Comparison of ENCODE assay signal across 36 cellular contexts in genomic region chr14:24356208-24356607, GRCh38. TPM values are rescaled to one million over a fixed set of nuclear protein-coding genes. Genes with fewer than 3 reads are reported as not detected.
A peak's percentile ranks its signal among the peaks of the same experiment; 100 is the strongest.
DNase-seq lines count a peak whose midpoint lies in the region; ATAC-seq, FAIRE-seq and TF ChIP-seq lines count a peak whose summit lies in the region.
"Had no signal": no experiment of that assay in that cellular context is flagged by ENCODE, and none has a peak within 500 bp of the region (broad histone marks: within the 10 kb centered on the region; RNA-seq: fewer than 3 reads in every experiment).

No MANE protein-coding gene starts in this region.

- TF ChIP-seq RAD21 in HepG2 (CRISPR knock-in tag; IDR thresholded peaks at IDR 0.05) = no peak

- POLR2A ChIA-PET in HepG2 (lab: Yijun Ruan, JAX) = interaction anchor here (0.8 kb wide), 2 partner anchors 69 to 76 kb away, joined by 3 to 4 read pairs; no protein-coding TSS in a partner anchor

- peaks cover 10% of the 10 kb centered on the region for H3K4me1 ChIP-seq in HepG2 (ENCODE audit: insufficient read depth, low read length)
- peaks cover 0 to 4% (median 0%) of the 10 kb centered on the region in 4 donors for H3K4me1 ChIP-seq in right lobe of liver
- H3K4me1 ChIP-seq: BE2C, BLaER1 had no signal

- H3K27me3 ChIP-seq in HepG2 (ENCODE audit: control insufficient read depth in 1 of 2, insufficient read depth in 2 of 2, low read length in 2 of 2) (peaks cover 3 to 6% of the 10 kb centered on the region in 2 experiments; a peak in 2 of 5 replicates), right lobe of liver (no peaks in the 10 kb centered on the region)
- H3K27me3 ChIP-seq: BLaER1; BLaER1 treated with 17β-estradiol and CSF1 and Interleukin-3, amounts not matched to agents 10 nM and 100 nM had no signal

- no TSS peak for BruUV-seq in HepG2 (replicated peaks; lab: Mats Ljungman, UMichigan)

- WGBS in HepG2 (ENCODE audit: low lambda C conversion rate) = 40% methylated on average over 4 of the region's 4 CpGs
- WGBS in right lobe of liver (ENCODE audit: insufficient coverage, low coverage, low lambda C conversion rate, missing lambda C conversion rate) = 73% methylated on average over 2 of the region's 4 CpGs

- no peak for TF ChIP-seq POLR2A in HepG2 (IDR thresholded peaks at IDR 0.05; ENCODE audit: insufficient read depth in 1 of 2, low read depth in 2 of 2, low read length in 2 of 2)
- TF ChIP-seq POLR2A in right lobe of liver (IDR thresholded peaks at IDR 0.05) = no peak

- H3K9ac ChIP-seq in HepG2 (ENCODE audit: insufficient read depth, low read depth, low read length) = no peak overlapping the region
- H3K9ac ChIP-seq: BLaER1; BLaER1 treated with 17β-estradiol and CSF1 and Interleukin-3, amounts not matched to agents 10 nM and 100 nM had no signal

- H3K4me2 ChIP-seq in HepG2 (ENCODE audit: low read depth, low read length) = no peak overlapping the region
- H3K4me2 ChIP-seq: A549, BLaER1 had no signal

- no peak for DNase-seq in HepG2 (ENCODE audit: low spot score)
- no peak for DNase-seq in right lobe of liver
- DNase-seq in posterior vena cava (ENCODE audit: low spot score) = peak; percentile 8
- DNase-seq: 8988T; ACHN; AML-193; BE2C; C1 segment of cervical spinal cord; Caco-2; Calu3; CD4-positive, alpha-beta memory T cell; CD4-positive, alpha-beta T cell; CD4-positive, CD25-positive, alpha-beta regulatory T cell; CD8-positive, alpha-beta memory T cell; CD8-positive, alpha-beta T cell; COR-L47; DMS 273 treated with DMSO at 0.1 percent for 48 hours; DMS153; DMS53; DMS79; DMS79 treated with DMSO at 0.1 percent for 48 hours; DND-41; EL had no signal

- intact Hi-C loops in HepG2 (cut with micrococcal nuclease; ENCODE audit: unreplicated experiment) = no loop called here
- intact Hi-C loops in right lobe of liver (cut with DNase I) = no loop called here
- intact Hi-C loops in posterior vena cava (cut with DNase I) = no loop called here

- TF ChIP-seq CTCF in HepG2 (CRISPR knock-in tag; IDR thresholded peaks at IDR 0.05) (no peak), right lobe of liver (IDR thresholded peaks at IDR 0.05) (no peak)

- TF ChIP-seq EP300 in HepG2 (IDR thresholded peaks at IDR 0.05; ENCODE audit: low read depth in 2 of 2, low read length in 2 of 2) = no peak
- TF ChIP-seq EP300 in HepG2 (CRISPR knock-in tag; IDR thresholded peaks at IDR 0.05; ENCODE audit: borderline replicate concordance) = no peak

- H4K20me1 ChIP-seq in HepG2 (ENCODE audit: insufficient read depth, low read length) = no peaks in the 10 kb centered on the region
- H4K20me1 ChIP-seq: BLaER1; BLaER1 treated with 17β-estradiol and CSF1 and Interleukin-3, amounts not matched to agents 10 nM and 100 nM had no signal

- H3K27ac ChIP-seq in HepG2 (ENCODE audit: extremely low read length, insufficient read depth, low read length) (no peak overlapping the region), right lobe of liver (no peak overlapping the region)
- H3K27ac ChIP-seq: 22Rv1; A549; BLaER1; BLaER1 treated with 17β-estradiol and CSF1 and Interleukin-3, amounts not matched to agents 10 nM and 100 nM; C4-2B had no signal

- no peak for FAIRE-seq in HepG2 (lab: Jason Lieb, UNC)
- FAIRE-seq: A204.1, A549, D721Med had no signal

- no peaks in the 10 kb centered on the region for H3K79me2 ChIP-seq in HepG2 (ENCODE audit: insufficient read depth, low read length)

- H2AFZ ChIP-seq in HepG2 (ENCODE audit: low read length) = no peak overlapping the region

- H3K4me3 ChIP-seq in HepG2 (replicated peaks in 1 of 3; ENCODE audit: insufficient read depth in 1 of 3, low read depth in 2 of 3, low read length in 3 of 3) (no peak overlapping the region), right lobe of liver (no peak overlapping the region)
- H3K4me3 ChIP-seq: A549; BLaER1; BLaER1 treated with 17β-estradiol and CSF1 and Interleukin-3, amounts not matched to agents 10 nM and 100 nM had no signal

- CTCF ChIA-PET in HepG2 (lab: Yijun Ruan, JAX; ENCODE audit: low intra/inter-chr PET ratio, low total read pairs) = no interaction called here

- in situ Hi-C loops in HepG2 (cut with HindIII; ENCODE audit: extremely low pct_ligation_motif_present, low pct_unique_long_range_greater_than_20kb) = no loop called here

- H3K9me3 ChIP-seq in HepG2 (ENCODE audit: low read length) (no peaks in the 10 kb centered on the region), right lobe of liver (no peaks in the 10 kb centered on the region)
- H3K9me3 ChIP-seq: A549; BE2C; BLaER1; BLaER1 treated with 17β-estradiol and CSF1 and Interleukin-3, amounts not matched to agents 10 nM and 100 nM; Caco-2 had no signal

- ATAC-seq in HepG2 = no peak
- no peak for ATAC-seq in right lobe of liver
- ATAC-seq in GM21825 (IDR thresholded peaks at IDR 0.05; ENCODE audit: unreplicated experiment) = no peak
- ATAC-seq: A549; CD8-positive, alpha-beta T cell had no signal

- H3K36me3 ChIP-seq in HepG2 (replicated peaks in 1 of 2; ENCODE audit: control insufficient read depth in 1 of 2, insufficient read depth in 2 of 2, low read length in 2 of 2) (no peaks in the 10 kb centered on the region), right lobe of liver (no peaks in the 10 kb centered on the region)
- H3K36me3 ChIP-seq: BE2C; BLaER1; BLaER1 treated with 17β-estradiol and CSF1 and Interleukin-3, amounts not matched to agents 10 nM and 100 nM had no signal

RNA-seq across cellular contexts. Expression of gene NFATC4, which starts 11.8 kb away (rescaled TPM):
- total RNA-seq in HepG2 (2016; rRNA removed; fragmentation: Illumina TruSeq; extraction: Trizol) = 0.04 TPM in 1 of 2 replicates, not detected in the other
- total RNA-seq in HepG2 (2016; cell fraction: cytosol; rRNA removed; fragmentation: Illumina TruSeq; extraction: Trizol; ENCODE audit: low read depth) = not detected in 2 replicates
- total RNA-seq in HepG2 (2016; cell fraction: insoluble cytoplasmic fraction; rRNA removed; fragmentation: Illumina TruSeq; extraction: Trizol) = 0.11 TPM in 1 of 2 replicates, not detected in the other
- not detected in 2 replicates for total RNA-seq in HepG2 (2016; cell fraction: membrane; rRNA removed; fragmentation: Illumina TruSeq; extraction: Trizol)
- total RNA-seq in HepG2 (2016; cell fraction: nucleus; rRNA removed; fragmentation: Illumina TruSeq; extraction: Trizol) = 0.34 TPM in 1 of 2 replicates, not detected in the other
- polyA plus RNA-seq in HepG2 (2011; rRNA removed) = 0.15 and 0.24 TPM in 2 replicates
- polyA plus RNA-seq in HepG2 (2011; cell fraction: cytosol; rRNA removed) = 0.03 and 0.05 TPM in 2 replicates
- 1.6 and 2.4 TPM in 2 replicates for polyA plus RNA-seq in HepG2 (2011; cell fraction: nucleus; rRNA removed)
- 0.17 and 0.40 TPM in 2 replicates for polyA plus RNA-seq in HepG2 (2012)
- not detected in 2 replicates for polyA plus RNA-seq in HepG2 (2016; cell fraction: cytosol; fragmentation: Illumina TruSeq; extraction: Trizol; ENCODE audit: low read depth)
- polyA plus RNA-seq in HepG2 (2016; cell fraction: insoluble cytoplasmic fraction; fragmentation: Illumina TruSeq; extraction: Trizol; ENCODE audit: low read depth) = not detected in 2 replicates
- not detected in 2 replicates for polyA plus RNA-seq in HepG2 (2016; cell fraction: membrane; fragmentation: Illumina TruSeq; extraction: Trizol; ENCODE audit: low read depth)
- 0.47 TPM in 1 of 2 replicates, not detected in the other for polyA plus RNA-seq in HepG2 (2016; cell fraction: nucleus; fragmentation: Illumina TruSeq; extraction: Trizol; ENCODE audit: insufficient read depth, low read depth)
- polyA minus RNA-seq in HepG2 (2011; rRNA and poly(A)+ RNA removed; ENCODE audit: low replicate concordance) = 0.32 TPM in 1 of 2 replicates, not detected in the other
- polyA minus RNA-seq in HepG2 (2011; cell fraction: cytosol; rRNA and poly(A)+ RNA removed) = not detected in 2 replicates
- polyA minus RNA-seq in HepG2 (2011; cell fraction: nucleus; rRNA and poly(A)+ RNA removed) = 0.37 and 0.39 TPM in 2 replicates
- 1 to 10 TPM; 1.0 to 3.7 (median 2.0) TPM for total RNA-seq in right lobe of liver
- 10 to 100 TPM; 75.1 to 87.2 TPM for total RNA-seq in posterior vena cava
- total RNA-seq: A172; CD4-positive, alpha-beta memory T cell; CD4-positive, alpha-beta T cell; CD4-positive, CD25-positive, alpha-beta regulatory T cell; CD8-positive, alpha-beta T cell had no signal
- polyA plus RNA-seq: CD14-positive monocyte; CD4-positive, alpha-beta memory T cell; CD4-positive, CD25-positive, alpha-beta regulatory T cell; CD8-positive, alpha-beta memory T cell had no signal

RNA-seq across cellular contexts. Expression of gene RIPK3, which starts 16.4 kb away (rescaled TPM):
- total RNA-seq in HepG2 (2016; rRNA removed; fragmentation: Illumina TruSeq; extraction: Trizol) (not detected in 2 replicates), right lobe of liver (1 to 10 TPM in 2 of 6 experiments, under 1 TPM in 4; 0.70 to 1.6 (median 0.90) TPM), posterior vena cava (1 to 10 TPM; 8.5 to 9.2 TPM)
- not detected in 2 replicates for total RNA-seq in HepG2 (2016; cell fraction: cytosol; rRNA removed; fragmentation: Illumina TruSeq; extraction: Trizol; ENCODE audit: low read depth)
- total RNA-seq in HepG2 (2016; cell fraction: insoluble cytoplasmic fraction; rRNA removed; fragmentation: Illumina TruSeq; extraction: Trizol) = not detected in 2 replicates
- not detected in 2 replicates for total RNA-seq in HepG2 (2016; cell fraction: membrane; rRNA removed; fragmentation: Illumina TruSeq; extraction: Trizol)
- total RNA-seq in HepG2 (2016; cell fraction: nucleus; rRNA removed; fragmentation: Illumina TruSeq; extraction: Trizol) = not detected in 2 replicates
- not detected in 2 replicates for polyA plus RNA-seq in HepG2 (2011; rRNA removed)
- not detected in 2 replicates for polyA plus RNA-seq in HepG2 (2011; cell fraction: cytosol; rRNA removed)
- polyA plus RNA-seq in HepG2 (2011; cell fraction: nucleus; rRNA removed) = not detected in 2 replicates
- not detected in 2 replicates for polyA plus RNA-seq in HepG2 (2012)
- polyA plus RNA-seq in HepG2 (2016; cell fraction: cytosol; fragmentation: Illumina TruSeq; extraction: Trizol; ENCODE audit: low read depth) = not detected in 2 replicates
- polyA plus RNA-seq in HepG2 (2016; cell fraction: insoluble cytoplasmic fraction; fragmentation: Illumina TruSeq; extraction: Trizol; ENCODE audit: low read depth) = not detected in 2 replicates
- not detected in 2 replicates for polyA plus RNA-seq in HepG2 (2016; cell fraction: membrane; fragmentation: Illumina TruSeq; extraction: Trizol; ENCODE audit: low read depth)
- not detected in 2 replicates for polyA plus RNA-seq in HepG2 (2016; cell fraction: nucleus; fragmentation: Illumina TruSeq; extraction: Trizol; ENCODE audit: insufficient read depth, low read depth)
- not detected in 2 replicates for polyA minus RNA-seq in HepG2 (2011; rRNA and poly(A)+ RNA removed; ENCODE audit: low replicate concordance)
- not detected in 2 replicates for polyA minus RNA-seq in HepG2 (2011; cell fraction: cytosol; rRNA and poly(A)+ RNA removed)
- not detected in 2 replicates for polyA minus RNA-seq in HepG2 (2011; cell fraction: nucleus; rRNA and poly(A)+ RNA removed)
- total RNA-seq: A172, A673, Daoy had no signal
- polyA plus RNA-seq: A549, AG04450 had no signal

RNA-seq across cellular contexts. Expression of gene ADCY4, which starts 21.3 kb away (rescaled TPM):
- total RNA-seq in HepG2 (2016; rRNA removed; fragmentation: Illumina TruSeq; extraction: Trizol) = not detected in 2 replicates
- not detected in 2 replicates for total RNA-seq in HepG2 (2016; cell fraction: cytosol; rRNA removed; fragmentation: Illumina TruSeq; extraction: Trizol; ENCODE audit: low read depth)
- not detected in 2 replicates for total RNA-seq in HepG2 (2016; cell fraction: insoluble cytoplasmic fraction; rRNA removed; fragmentation: Illumina TruSeq; extraction: Trizol)
- total RNA-seq in HepG2 (2016; cell fraction: membrane; rRNA removed; fragmentation: Illumina TruSeq; extraction: Trizol) = not detected in 2 replicates
- not detected in 2 replicates for total RNA-seq in HepG2 (2016; cell fraction: nucleus; rRNA removed; fragmentation: Illumina TruSeq; extraction: Trizol)
- polyA plus RNA-seq in HepG2 (2011; rRNA removed) = 0.03 TPM in 1 of 2 replicates, not detected in the other
- not detected in 2 replicates for polyA plus RNA-seq in HepG2 (2011; cell fraction: cytosol; rRNA removed)
- polyA plus RNA-seq in HepG2 (2011; cell fraction: nucleus; rRNA removed) = 0.31 and 0.50 TPM in 2 replicates
- polyA plus RNA-seq in HepG2 (2012) = 0.20 TPM in 1 of 2 replicates, not detected in the other
- not detected in 2 replicates for polyA plus RNA-seq in HepG2 (2016; cell fraction: cytosol; fragmentation: Illumina TruSeq; extraction: Trizol; ENCODE audit: low read depth)
- not detected in 2 replicates for polyA plus RNA-seq in HepG2 (2016; cell fraction: insoluble cytoplasmic fraction; fragmentation: Illumina TruSeq; extraction: Trizol; ENCODE audit: low read depth)
- polyA plus RNA-seq in HepG2 (2016; cell fraction: membrane; fragmentation: Illumina TruSeq; extraction: Trizol; ENCODE audit: low read depth) = not detected in 2 replicates
- 0.19 TPM in 1 of 2 replicates, not detected in the other for polyA plus RNA-seq in HepG2 (2016; cell fraction: nucleus; fragmentation: Illumina TruSeq; extraction: Trizol; ENCODE audit: insufficient read depth, low read depth)
- 0.22 TPM in 1 of 2 replicates, not detected in the other for polyA minus RNA-seq in HepG2 (2011; rRNA and poly(A)+ RNA removed; ENCODE audit: low replicate concordance)
- polyA minus RNA-seq in HepG2 (2011; cell fraction: cytosol; rRNA and poly(A)+ RNA removed) = not detected in 2 replicates
- polyA minus RNA-seq in HepG2 (2011; cell fraction: nucleus; rRNA and poly(A)+ RNA removed) = 0.99 TPM in 1 of 2 replicates, not detected in the other
- total RNA-seq in right lobe of liver = 1 to 10 TPM; 2.3 to 7.2 (median 3.9) TPM
- 10 to 100 TPM; 35.2 to 36.0 TPM for total RNA-seq in posterior vena cava
- total RNA-seq: A172 had no signal
- polyA plus RNA-seq: A549 had no signal

RNA-seq across cellular contexts. Expression of gene NYNRIN, which starts 42.6 kb away (rescaled TPM):
- 1.1 and 1.3 TPM in 2 replicates for total RNA-seq in HepG2 (2016; rRNA removed; fragmentation: Illumina TruSeq; extraction: Trizol)
- 0.09 and 0.10 TPM in 2 replicates for total RNA-seq in HepG2 (2016; cell fraction: cytosol; rRNA removed; fragmentation: Illumina TruSeq; extraction: Trizol; ENCODE audit: low read depth)
- 0.91 and 1.1 TPM in 2 replicates for total RNA-seq in HepG2 (2016; cell fraction: insoluble cytoplasmic fraction; rRNA removed; fragmentation: Illumina TruSeq; extraction: Trizol)
- total RNA-seq in HepG2 (2016; cell fraction: membrane; rRNA removed; fragmentation: Illumina TruSeq; extraction: Trizol) = 0.24 and 0.34 TPM in 2 replicates
- total RNA-seq in HepG2 (2016; cell fraction: nucleus; rRNA removed; fragmentation: Illumina TruSeq; extraction: Trizol) = 1.0 and 1.4 TPM in 2 replicates
- polyA plus RNA-seq in HepG2 (2011; rRNA removed) = 0.63 and 0.95 TPM in 2 replicates
- polyA plus RNA-seq in HepG2 (2011; cell fraction: cytosol; rRNA removed) = 0.39 and 0.44 TPM in 2 replicates
- polyA plus RNA-seq in HepG2 (2011; cell fraction: nucleus; rRNA removed) = 2.0 and 2.1 TPM in 2 replicates
- 1.8 and 5.9 TPM in 2 replicates for polyA plus RNA-seq in HepG2 (2012)
- polyA plus RNA-seq in HepG2 (2016; cell fraction: cytosol; fragmentation: Illumina TruSeq; extraction: Trizol; ENCODE audit: low read depth) = 0.07 and 0.08 TPM in 2 replicates
- polyA plus RNA-seq in HepG2 (2016; cell fraction: insoluble cytoplasmic fraction; fragmentation: Illumina TruSeq; extraction: Trizol; ENCODE audit: low read depth) = 0.72 and 0.83 TPM in 2 replicates
- polyA plus RNA-seq in HepG2 (2016; cell fraction: membrane; fragmentation: Illumina TruSeq; extraction: Trizol; ENCODE audit: low read depth) = 0.13 and 0.14 TPM in 2 replicates
- polyA plus RNA-seq in HepG2 (2016; cell fraction: nucleus; fragmentation: Illumina TruSeq; extraction: Trizol; ENCODE audit: insufficient read depth, low read depth) = 1.2 and 1.5 TPM in 2 replicates
- polyA minus RNA-seq in HepG2 (2011; rRNA and poly(A)+ RNA removed; ENCODE audit: low replicate concordance) = 2.4 TPM in 1 of 2 replicates, not detected in the other
- 1.4 and 1.5 TPM in 2 replicates for polyA minus RNA-seq in HepG2 (2011; cell fraction: cytosol; rRNA and poly(A)+ RNA removed)
- 1.7 and 1.9 TPM in 2 replicates for polyA minus RNA-seq in HepG2 (2011; cell fraction: nucleus; rRNA and poly(A)+ RNA removed)
- 1 to 10 TPM; 1.8 to 6.1 (median 2.7) TPM for total RNA-seq in right lobe of liver
- 10 to 100 TPM; 13.1 to 15.1 TPM for total RNA-seq in posterior vena cava
- polyA plus RNA-seq: CD8-positive, alpha-beta memory T cell had no signal

RNA-seq across cellular contexts. Expression of gene LTB4R, which starts 44.9 kb away (rescaled TPM):
- total RNA-seq in HepG2 (2016; rRNA removed; fragmentation: Illumina TruSeq; extraction: Trizol) (1.00 and 3.2 TPM in 2 replicates), right lobe of liver (1 to 10 TPM; 2.7 to 5.5 (median 3.9) TPM), posterior vena cava (1 to 10 TPM; 5.6 TPM)
- total RNA-seq in HepG2 (2016; cell fraction: cytosol; rRNA removed; fragmentation: Illumina TruSeq; extraction: Trizol; ENCODE audit: low read depth) = 0.40 and 0.53 TPM in 2 replicates
- 0.25 and 2.9 TPM in 2 replicates for total RNA-seq in HepG2 (2016; cell fraction: insoluble cytoplasmic fraction; rRNA removed; fragmentation: Illumina TruSeq; extraction: Trizol)
- 0.55 and 0.59 TPM in 2 replicates for total RNA-seq in HepG2 (2016; cell fraction: membrane; rRNA removed; fragmentation: Illumina TruSeq; extraction: Trizol)
- 4.9 and 6.3 TPM in 2 replicates for total RNA-seq in HepG2 (2016; cell fraction: nucleus; rRNA removed; fragmentation: Illumina TruSeq; extraction: Trizol)
- 8.2 and 12.4 TPM in 2 replicates for polyA plus RNA-seq in HepG2 (2011; rRNA removed)
- 1.2 and 1.9 TPM in 2 replicates for polyA plus RNA-seq in HepG2 (2011; cell fraction: cytosol; rRNA removed)
- polyA plus RNA-seq in HepG2 (2011; cell fraction: nucleus; rRNA removed) = 89.0 and 109 TPM in 2 replicates
- polyA plus RNA-seq in HepG2 (2012) = 9.0 and 9.1 TPM in 2 replicates
- 0.10 and 0.24 TPM in 2 replicates for polyA plus RNA-seq in HepG2 (2016; cell fraction: cytosol; fragmentation: Illumina TruSeq; extraction: Trizol; ENCODE audit: low read depth)
- 0.76 and 0.87 TPM in 2 replicates for polyA plus RNA-seq in HepG2 (2016; cell fraction: insoluble cytoplasmic fraction; fragmentation: Illumina TruSeq; extraction: Trizol; ENCODE audit: low read depth)
- 0.37 and 0.90 TPM in 2 replicates for polyA plus RNA-seq in HepG2 (2016; cell fraction: membrane; fragmentation: Illumina TruSeq; extraction: Trizol; ENCODE audit: low read depth)
- polyA plus RNA-seq in HepG2 (2016; cell fraction: nucleus; fragmentation: Illumina TruSeq; extraction: Trizol; ENCODE audit: insufficient read depth, low read depth) = 22.4 and 23.6 TPM in 2 replicates
- polyA minus RNA-seq in HepG2 (2011; rRNA and poly(A)+ RNA removed; ENCODE audit: low replicate concordance) = 13.2 and 32.8 TPM in 2 replicates
- polyA minus RNA-seq in HepG2 (2011; cell fraction: cytosol; rRNA and poly(A)+ RNA removed) = 0.30 and 1.5 TPM in 2 replicates
- polyA minus RNA-seq in HepG2 (2011; cell fraction: nucleus; rRNA and poly(A)+ RNA removed) = 17.3 and 18.9 TPM in 2 replicates

Comparison
In these comparisons a context has a peak if more than half of its experiments do, and no peak if none do; other contexts are left out.
1. RNA of gene NFATC4, which starts 11.8 kb away (total RNA-seq): 75.1 to 87.2 TPM in posterior vena cava; 1.0 to 3.7 TPM in right lobe of liver and 0.04 to 0.34 TPM in HepG2; every median in the first group is over 10 times any median in the second.
2. RNA of gene ADCY4, which starts 21.3 kb away (total RNA-seq): 35.2 to 36.0 TPM in posterior vena cava; 2.3 to 7.2 TPM in right lobe of liver and not detected in HepG2; every median in the first group is over 4 times any median in the second.